ENCODE assay signal across 19 cellular contexts in genomic region chr5:14859980-14860379, GRCh38. TPM values are rescaled to one million over a fixed set of nuclear protein-coding genes. Genes with fewer than 3 reads are reported as not detected.
DNase-seq lines count a peak whose midpoint lies in the region; ATAC-seq, FAIRE-seq and TF ChIP-seq lines count a peak whose summit lies in the region.
"Had no signal": no experiment of that assay in that cellular context is flagged by ENCODE, and none has a peak within 500 bp of the region (broad histone marks: within the 10 kb centered on the region; RNA-seq: fewer than 3 reads in every experiment).

No MANE protein-coding gene starts in this region.

- peaks cover 2% of the 10 kb centered on the region; the same call in 1 of the 3 replicates for H3K4me1 Mint-ChIP-seq in GM23338

- H3K27me3 ChIP-seq in GM23338 (ENCODE audit: insufficient read depth) (no peaks in the 10 kb centered on the region), bronchial epithelial cell (ENCODE audit: control insufficient read depth, insufficient read depth, low read length) (no peaks in the 10 kb centered on the region), pancreas (no peaks in the 10 kb centered on the region), transverse colon (no peaks in the 10 kb centered on the region)

- H3K27me3 Mint-ChIP-seq in GM23338 (ENCODE audit: insufficient read depth, low read depth, poor library complexity) = peaks cover 5% of the 10 kb centered on the region
- H3K27me3 Mint-ChIP-seq: CD4-positive, CD25-positive, alpha-beta regulatory T cell had no signal

- in situ Hi-C loops in transverse colon (cut with MboI; ENCODE audit: low pct_ligation_motif_present in 1 of 4, low pct_unique_long_range_greater_than_20kb in 1 of 4, low sequenced_read_pairs in 3 of 4) = no loop called here

- H3F3A ChIP-seq in GM23338 (replicated peaks; ENCODE audit: low read depth) = no peaks in the 10 kb centered on the region

- no peak for DNase-seq in GM23338 (ENCODE audit: low spot score)
- DNase-seq in NCI-H2171 (lab: John Stamatoyannopoulos, UW) = peak; percentile 75
- DNase-seq in bronchial epithelial cell (ENCODE audit: low read depth) = peak; percentile 48
- no peak for DNase-seq in pancreas
- no peak for DNase-seq in HEK293T (ENCODE audit: extremely low spot score)
- no peak for DNase-seq in MV-4-11 (lab: John Stamatoyannopoulos, UW)
- no peak for DNase-seq in transverse colon
- no peak for DNase-seq in SW 1271 (lab: John Stamatoyannopoulos, UW)
- DNase-seq: CD4-positive, CD25-positive, alpha-beta regulatory T cell; EL; H9; NCI-H1092 treated with DMSO at 0.1 percent for 48 hours; NCI-H1694; NCI-H345; NCI-H526; NK-92 treated with Interleukin-12 subunit alpha and Interleukin-12 subunit beta, amount 100 ng/mL, for 24 hours; SIG-M5 had no signal

- CTCF ChIA-PET in HEK293T (lab: Yijun Ruan, JAX) = interaction anchor here (0.6 kb wide), 1 partner anchor 15 kb away, joined by 3 read pairs; no protein-coding TSS in a partner anchor

- TF ChIP-seq POLR2A in transverse colon (IDR thresholded peaks at IDR 0.05) = no peak

- no peaks in the 10 kb centered on the region for H3K36me3 Mint-ChIP-seq in GM23338 (ENCODE audit: low read depth)

- FAIRE-seq in bronchial epithelial cell (lab: Jason Lieb, UNC) = no peak
- FAIRE-seq in pancreas (lab: Jason Lieb, UNC) = no peak
- FAIRE-seq: GM19239 had no signal

- H3K36me3 ChIP-seq in GM23338 (ENCODE audit: insufficient read depth) (no peaks in the 10 kb centered on the region), bronchial epithelial cell (ENCODE audit: control insufficient read depth, insufficient read depth, low read length) (no peaks in the 10 kb centered on the region), pancreas (no peaks in the 10 kb centered on the region), transverse colon (no peaks in the 10 kb centered on the region)

- H4K20me1 ChIP-seq in GM23338 (replicated peaks; ENCODE audit: insufficient read depth) = no peaks in the 10 kb centered on the region

- H3K4me1 ChIP-seq in GM23338 (ENCODE audit: insufficient read depth) (no peaks in the 10 kb centered on the region), pancreas (peaks cover 0 to 17% (median 6%) of the 10 kb centered on the region in 3 donors), transverse colon (peaks cover 0 to 43% (median 22%) of the 10 kb centered on the region in 4 donors)

- no peak for ATAC-seq in GM23338
- ATAC-seq in pancreas = peak; percentile 42 to 59 (median 58)

- H3K4me3 Mint-ChIP-seq in GM23338 = no peak overlapping the region
- H3K4me3 Mint-ChIP-seq: H9 had no signal

- no peaks in the 10 kb centered on the region for H3K9me2 ChIP-seq in GM23338 (ENCODE audit: insufficient read depth)

- H3K9me3 Mint-ChIP-seq in GM23338 = no peaks in the 10 kb centered on the region
- H3K9me3 Mint-ChIP-seq: CD4-positive, CD25-positive, alpha-beta regulatory T cell; H9 had no signal

- POLR2A ChIA-PET in HEK293T (lab: Yijun Ruan, JAX) = no interaction called here

- H3K27ac ChIP-seq in GM23338 (ENCODE audit: low read depth) (no peak overlapping the region), pancreas (no peak overlapping the region), transverse colon (no peak overlapping the region)
- H3K27ac ChIP-seq: KMS-11 had no signal

- no peak overlapping the region for H2AFZ ChIP-seq in GM23338

- H3K27ac Mint-ChIP-seq in GM23338 = peak overlapping the region; percentile 41; the same call in 1 of the 2 replicates

- WGBS in pancreas, 2 donors = 42 to 51% methylated on average over 7 of the region's 7 CpGs
- WGBS in transverse colon (ENCODE audit: low coverage in 1 of 2), 2 donors = 76 to 77% methylated on average over 6 to 7 of the region's 7 CpGs

- H3K4me3 ChIP-seq in GM23338 (no peak overlapping the region), bronchial epithelial cell (ENCODE audit: low read depth, low read length) (no peak overlapping the region), pancreas (no peak overlapping the region), transverse colon (no peak overlapping the region)

- TF ChIP-seq EP300 in transverse colon (IDR thresholded peaks at IDR 0.05; ENCODE audit: low read depth) = no peak

- H3K9me3 ChIP-seq in pancreas (no peaks in the 10 kb centered on the region), transverse colon (no peaks in the 10 kb centered on the region)

- intact Hi-C loops in pancreas (cut with DNase I) = no loop called here
- intact Hi-C loops in transverse colon (cut with DNase I; ENCODE audit: low total_unique reads) = no loop called here

- no peak for TF ChIP-seq CTCF in GM23338 (conservative IDR thresholded peaks at IDR 0.05; ENCODE audit: low read depth in 2 of 2)
- no peak for TF ChIP-seq CTCF in bronchial epithelial cell (IDR thresholded peaks at IDR 0.05; ENCODE audit: insufficient read depth, low read length, severe bottlenecking)
- TF ChIP-seq CTCF in pancreas (IDR thresholded peaks at IDR 0.05) = no peak
- no peak for TF ChIP-seq CTCF in transverse colon (IDR thresholded peaks at IDR 0.05)

- no peak overlapping the region for H3K4me2 ChIP-seq in GM23338
- H3K4me2 ChIP-seq: KMS-11 had no signal

- H3K79me2 ChIP-seq in GM23338 (replicated peaks; ENCODE audit: insufficient read depth) = no peaks in the 10 kb centered on the region

TF ChIP-seq in GM23338, 12 proteins besides CTCF, POLR2A, EP300 and RAD21:
- TF ChIP-seq EZH2 (IDR thresholded peaks at IDR 0.05; ENCODE audit: low read depth, unreplicated experiment) = no peak

TF ChIP-seq in HEK293T, 16 proteins besides CTCF, POLR2A, EP300 and RAD21:
- TF ChIP-seq SP1 (IDR thresholded peaks at IDR 0.05) (no peak), L3MBTL2 (conservative IDR thresholded peaks at IDR 0.05) (no peak), HDGF (IDR thresholded peaks at IDR 0.05; ENCODE audit: borderline replicate concordance) (no peak), FOXM1 (IDR thresholded peaks at IDR 0.05; ENCODE audit: borderline replicate concordance) (no peak), ARNT (IDR thresholded peaks at IDR 0.05) (no peak), NFRKB (IDR thresholded peaks at IDR 0.05) (no peak), FOXA1 (IDR thresholded peaks at IDR 0.05) (no peak), CTBP1 (IDR thresholded peaks at IDR 0.05; ENCODE audit: borderline replicate concordance) (no peak), SUZ12 (IDR thresholded peaks at IDR 0.05) (no peak), TARDBP (IDR thresholded peaks at IDR 0.05) (no peak)

RNA-seq across cellular contexts. Expression of gene ANKH, which starts 11.6 kb away (rescaled TPM):
- 3.7 and 6.1 TPM in 2 replicates for total RNA-seq in GM23338 (2014; rRNA removed; shearing (Covaris generic))
- polyA plus RNA-seq in GM23338 (2016; fragmentation: Nextera tagmentation; extraction: Ambion mirVana) (5.0 TPM in 2 replicates), pancreas (10 to 100 TPM; 11.8 to 36.0 TPM)
- total RNA-seq in bronchial epithelial cell (11.1 and 12.9 TPM in 2 replicates), pancreas (10 to 100 TPM; 26.9 to 48.6 (median 40.3) TPM), transverse colon (10 to 100 TPM; 24.7 to 96.5 (median 69.4) TPM)

Comparison
In these comparisons a context has a peak if more than half of its experiments do, and no peak if none do; other contexts are left out.
1. DNase-seq: peak in NCI-H2171 (single experiment) and bronchial epithelial cell (single experiment); none in GM23338 (single experiment), pancreas (0 of 6), HEK293T (single experiment), MV-4-11 (single experiment), transverse colon (single experiment) and SW 1271 (0 of 2).